ENCODE assay signal across 8 cellular contexts in the genomic region with DNA sequence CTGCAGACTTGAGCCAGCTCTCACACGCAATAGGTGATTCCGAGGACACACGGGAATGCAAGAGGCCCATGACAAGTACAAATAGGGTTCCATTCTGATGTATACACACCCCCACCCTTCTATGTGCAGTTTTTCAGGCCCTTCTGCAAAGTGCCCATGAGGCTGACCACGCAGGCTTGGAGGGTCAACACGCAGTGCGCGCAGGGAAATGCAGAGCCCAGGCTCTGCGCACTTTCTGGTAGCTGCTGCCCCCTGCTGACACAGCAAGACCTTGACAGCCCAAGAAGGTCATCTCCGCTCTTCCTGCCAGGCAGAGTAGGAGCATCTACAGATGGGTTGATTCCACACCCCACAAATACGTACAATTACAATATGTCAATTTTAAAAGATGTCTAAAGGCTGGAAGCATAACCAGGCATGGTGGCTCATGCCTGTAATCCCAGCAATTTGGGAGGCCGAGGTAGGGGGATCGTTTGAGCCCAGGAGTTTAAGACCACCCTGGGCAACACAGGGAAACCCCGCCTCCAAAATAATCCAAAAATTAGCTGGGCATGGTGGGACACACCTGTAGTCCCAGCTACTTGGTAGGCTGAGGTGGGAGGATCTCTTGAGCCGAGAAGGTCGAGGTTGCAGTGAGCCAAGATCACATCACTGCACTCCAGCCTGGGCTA. TPM values are rescaled to one million over a fixed set of nuclear protein-coding genes. Genes with fewer than 3 reads are reported as not detected.
A peak's percentile ranks its signal among the peaks of the same experiment; 100 is the strongest.
DNase-seq lines count a peak whose midpoint lies in the region; ATAC-seq and TF ChIP-seq lines count a peak whose summit lies in the region.

No MANE protein-coding gene starts in this region.

- H4K20me1 ChIP-seq in fibroblast of lung (ENCODE audit: control insufficient read depth, extremely low read depth, insufficient read depth, low read length) (no peaks in the 10 kb centered on the region), neural progenitor cell (ENCODE audit: low read depth) (no peaks in the 10 kb centered on the region)

- no peak for TF ChIP-seq POLR2A in uterus (IDR thresholded peaks at IDR 0.05)

- no peaks in the 10 kb centered on the region for H3F3A ChIP-seq in neural progenitor cell (ENCODE audit: low read depth)

- H2AFZ ChIP-seq in fibroblast of lung (ENCODE audit: low read length): no peak overlapping the region
- H2AFZ ChIP-seq in neural progenitor cell (replicated peaks): no peak overlapping the region

- H3K27ac Mint-ChIP-seq in neural progenitor cell: peak overlapping the region; percentile 17

- no peak overlapping the region for H3K4me2 ChIP-seq in fibroblast of lung (ENCODE audit: extremely low read depth, insufficient read depth, low read length)
- no peak overlapping the region for H3K4me2 ChIP-seq in neural progenitor cell

- H3K4me1 Mint-ChIP-seq in neural progenitor cell: no peaks in the 10 kb centered on the region

- no peaks in the 10 kb centered on the region for H3K9me3 ChIP-seq in fibroblast of lung (ENCODE audit: control insufficient read depth, insufficient read depth, low read depth, low read length)
- H3K9me3 ChIP-seq in neural progenitor cell (ENCODE audit: low read depth): no peaks in the 10 kb centered on the region
- H3K9me3 ChIP-seq in uterus: no peaks in the 10 kb centered on the region

- ATAC-seq in GM18498 (IDR thresholded peaks at IDR 0.05; ENCODE audit: unreplicated experiment): peak; percentile 53
- ATAC-seq in HG02852 (IDR thresholded peaks at IDR 0.05; ENCODE audit: unreplicated experiment): peak; percentile 41

- H3K36me3 Mint-ChIP-seq in neural progenitor cell: peaks cover 2% of the 10 kb centered on the region

- intact Hi-C loops in uterus (cut with DNase I; ENCODE audit: low total_unique reads): no loop called here

- DNase-seq in AG08395 (ENCODE audit: low spot score): peak; percentile 60
- peak; percentile 51 for DNase-seq in NCI-H460 (ENCODE audit: extremely low read depth, low read depth)
- peak; percentile 17 for DNase-seq in activated CD8-positive, alpha-beta memory T cell treated with anti-CD3 and anti-CD28 coated beads, Interleukin-2, amount 50 U/mL, for 24 hours (ENCODE audit: extremely low read depth)
- peak in 1 of 2 donors; percentile 43 for DNase-seq in fibroblast of lung (ENCODE audit: low read depth in 2 of 2)
- DNase-seq in neural progenitor cell (ENCODE audit: low spot score): peak; percentile 72
- DNase-seq in uterus: no peak

- H3K36me3 ChIP-seq in fibroblast of lung (ENCODE audit: control insufficient read depth, insufficient read depth, low read length) (peaks cover 6% of the 10 kb centered on the region), neural progenitor cell (no peaks in the 10 kb centered on the region), uterus (no peaks in the 10 kb centered on the region)

- H3K79me2 ChIP-seq in fibroblast of lung (ENCODE audit: control insufficient read depth, insufficient read depth, low read length): no peaks in the 10 kb centered on the region
- no peaks in the 10 kb centered on the region for H3K79me2 ChIP-seq in neural progenitor cell (ENCODE audit: low read depth)

- H3K4me3 Mint-ChIP-seq in neural progenitor cell: no peak overlapping the region

- H3K9me3 Mint-ChIP-seq in neural progenitor cell: peaks cover 2% of the 10 kb centered on the region

- H3K4me3 ChIP-seq in fibroblast of lung (replicated peaks in 1 of 4; ENCODE audit: control extremely low read depth in 1 of 4, insufficient read depth in 1 of 4, low read depth in 3 of 4, low read length in 4 of 4): no peak overlapping the region
- no peak overlapping the region for H3K4me3 ChIP-seq in neural progenitor cell
- H3K4me3 ChIP-seq in uterus: no peak overlapping the region

- H3K4me1 ChIP-seq in fibroblast of lung (ENCODE audit: control insufficient read depth, extremely low read depth, insufficient read depth, low read length) (peaks cover 8% of the 10 kb centered on the region), neural progenitor cell (no peaks in the 10 kb centered on the region), uterus (no peaks in the 10 kb centered on the region)

- TF ChIP-seq CTCF in fibroblast of lung (conservative IDR thresholded peaks at IDR 0.05 in 1 of 2, IDR thresholded peaks at IDR 0.05 in 1 of 2; ENCODE audit: low read depth in 1 of 2, low read length in 2 of 2) (peak; percentile 61 to 72), neural progenitor cell (IDR thresholded peaks at IDR 0.05) (peak; percentile 80), uterus (IDR thresholded peaks at IDR 0.05) (peak; percentile 46 to 53 (median 48))

- H3K27me3 ChIP-seq in fibroblast of lung (ENCODE audit: control insufficient read depth, insufficient read depth, low read length): no peaks in the 10 kb centered on the region
- no peaks in the 10 kb centered on the region for H3K27me3 ChIP-seq in neural progenitor cell
- H3K27me3 ChIP-seq in uterus: no peaks in the 10 kb centered on the region

- H3K27ac ChIP-seq in fibroblast of lung (ENCODE audit: insufficient read depth, low read length) (no peak overlapping the region), neural progenitor cell (no peak overlapping the region), uterus (no peak overlapping the region)

- peaks cover 6% of the 10 kb centered on the region for H3K27me3 Mint-ChIP-seq in neural progenitor cell (ENCODE audit: insufficient read depth, low read depth)

- H3K9ac ChIP-seq in fibroblast of lung (ENCODE audit: insufficient read depth, low read length): no peak overlapping the region
- no peak overlapping the region for H3K9ac ChIP-seq in neural progenitor cell

RNA-seq across cellular contexts. Expression of a gene that starts 18.5 kb away (rescaled TPM):
- 20.5 and 23.6 TPM in 2 replicates for total RNA-seq in NCI-H460 (2014; rRNA removed; shearing (Covaris generic))
- 31.2 and 36.8 TPM in 2 replicates for polyA plus RNA-seq in NCI-H460 (2014; cell fraction: nucleus; rRNA removed)
- 19.8 and 20.3 TPM in 2 replicates for total RNA-seq in fibroblast of lung
- polyA plus RNA-seq in fibroblast of lung: 17.5 and 17.9 TPM in 2 replicates
- polyA plus RNA-seq in fibroblast of lung (2012): 20.3 and 22.0 TPM in 2 replicates
- polyA minus RNA-seq in fibroblast of lung (ENCODE audit: low replicate concordance): 21.1 and 22.9 TPM in 2 replicates
- 9.6 and 30.8 TPM in 2 replicates for total RNA-seq in neural progenitor cell (ENCODE audit: low replicate concordance)
- total RNA-seq in uterus: 10 to 100 TPM in 3 of 4 donors, 1 to 10 TPM in 1; 2.6 to 29.8 (median 16.4) TPM

RNA-seq across cellular contexts. Expression of a gene that starts 30.8 kb away (rescaled TPM):
- total RNA-seq in NCI-H460 (2014; rRNA removed; shearing (Covaris generic)): 33.0 and 38.6 TPM in 2 replicates
- 36.9 and 49.5 TPM in 2 replicates for polyA plus RNA-seq in NCI-H460 (2014; cell fraction: nucleus; rRNA removed)
- total RNA-seq in fibroblast of lung (11.6 and 15.5 TPM in 2 replicates), neural progenitor cell (ENCODE audit: low replicate concordance) (16.9 and 35.5 TPM in 2 replicates), uterus (10 to 100 TPM; 15.0 to 34.3 (median 24.0) TPM)
- polyA plus RNA-seq in fibroblast of lung: 10.3 and 13.8 TPM in 2 replicates
- polyA plus RNA-seq in fibroblast of lung (2012): 8.4 and 11.0 TPM in 2 replicates
- 25.9 and 49.4 TPM in 2 replicates for polyA minus RNA-seq in fibroblast of lung (ENCODE audit: low replicate concordance)

RNA-seq across cellular contexts. Expression of a gene that starts 51.6 kb away (rescaled TPM):
- not detected in 2 replicates for total RNA-seq in NCI-H460 (2014; rRNA removed; shearing (Covaris generic))
- polyA plus RNA-seq in NCI-H460 (2014; cell fraction: nucleus; rRNA removed): not detected in 2 replicates
- total RNA-seq in fibroblast of lung: 0.17 TPM in 1 of 2 replicates, not detected in the other
- not detected in 2 replicates for polyA plus RNA-seq in fibroblast of lung
- polyA plus RNA-seq in fibroblast of lung (2012): not detected in 2 replicates
- polyA minus RNA-seq in fibroblast of lung (ENCODE audit: low replicate concordance): not detected in 2 replicates
- not detected in 2 replicates for total RNA-seq in neural progenitor cell (ENCODE audit: low replicate concordance)
- not detected for total RNA-seq in uterus

RNA-seq across cellular contexts. Expression of a gene that starts 51.7 kb away (rescaled TPM):
- 34.6 and 40.2 TPM in 2 replicates for total RNA-seq in NCI-H460 (2014; rRNA removed; shearing (Covaris generic))
- polyA plus RNA-seq in NCI-H460 (2014; cell fraction: nucleus; rRNA removed): 463 and 468 TPM in 2 replicates
- total RNA-seq in fibroblast of lung (16.2 and 16.7 TPM in 2 replicates), neural progenitor cell (ENCODE audit: low replicate concordance) (37.8 and 84.9 TPM in 2 replicates), uterus (10 to 100 TPM; 21.2 to 43.5 (median 29.2) TPM)
- polyA plus RNA-seq in fibroblast of lung: 7.6 and 9.3 TPM in 2 replicates
- polyA plus RNA-seq in fibroblast of lung (2012): 7.5 and 10.6 TPM in 2 replicates
- polyA minus RNA-seq in fibroblast of lung (ENCODE audit: low replicate concordance): 2.8 and 9.0 TPM in 2 replicates

Comparison
In these comparisons a context has a peak if more than half of its experiments do, and no peak if none do; other contexts are left out.
1. DNase-seq: peak in AG08395 (single experiment), NCI-H460 (single experiment), activated CD8-positive, alpha-beta memory T cell treated with anti-CD3 and anti-CD28 coated beads, Interleukin-2, amount 50 U/mL, for 24 hours (single experiment) and neural progenitor cell (single experiment); none in uterus (0 of 2).
2. Peak in every context shown above with its lines, with median percentiles within 50 percentile points of each other: CTCF ChIP-seq.